Comparison of ENCODE assay signal across 18 cellular contexts in the genomic region with DNA sequence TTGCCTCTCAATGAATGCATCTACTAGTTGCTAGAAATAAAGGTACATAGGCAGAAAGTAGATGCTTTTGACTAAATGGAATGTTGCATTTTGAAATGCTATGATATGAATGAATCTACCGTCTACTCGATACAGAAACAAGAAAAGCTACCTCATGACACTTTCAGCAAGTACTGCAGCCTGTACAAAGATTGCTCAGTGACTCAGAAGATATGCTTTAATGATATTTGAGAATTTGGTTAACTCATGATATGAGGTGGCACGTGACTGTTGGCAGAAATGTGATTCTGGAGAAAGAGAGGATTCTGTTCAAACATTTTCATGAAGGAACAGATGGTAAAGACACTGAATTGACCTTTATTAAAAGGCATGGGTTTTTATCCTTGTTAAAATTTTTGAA.
DNase-seq lines count a peak whose midpoint lies in the region; ATAC-seq and TF ChIP-seq lines count a peak whose summit lies in the region.
"Had no signal": no experiment of that assay in that cellular context is flagged by ENCODE, and none has a peak within 500 bp of the region (broad histone marks: within the 10 kb centered on the region; RNA-seq: fewer than 3 reads in every experiment).

No MANE protein-coding gene starts in this region.

- TF ChIP-seq CTCF in PC-3 (conservative IDR thresholded peaks at IDR 0.05; ENCODE audit: low read depth, low read length) (no peak), choroid plexus epithelial cell (conservative IDR thresholded peaks at IDR 0.05; ENCODE audit: low read depth, low read length) (no peak)

- CTCF ChIA-PET in PC-3 (lab: Charles Lee), result interaction anchor here (0.8 kb wide), 1 partner anchor 19 kb away, joined by 3 read pairs; no protein-coding TSS in a partner anchor

- H4K20me1 ChIP-seq in PC-3 (ENCODE audit: low read length), result no peaks in the 10 kb centered on the region

- POLR2A ChIA-PET in PC-3 (lab: Charles Lee; ENCODE audit: unreplicated experiment), result no interaction called here

- BruUV-seq in PC-3 (replicated peaks; lab: Mats Ljungman, UMichigan), result no TSS peak

- no peaks in the 10 kb centered on the region for H3K27me3 ChIP-seq in PC-3 (ENCODE audit: low read length)
- H3K27me3 ChIP-seq: cardiac muscle cell, foreskin keratinocyte, left lung, uterus had no signal

- no peaks in the 10 kb centered on the region for H3K79me2 ChIP-seq in PC-3 (ENCODE audit: low read length)

- H3K4me1 ChIP-seq in PC-3 (ENCODE audit: insufficient read depth, low read length), result peaks cover 9% of the 10 kb centered on the region
- H3K4me1 ChIP-seq: foreskin keratinocyte, uterus had no signal

- ATAC-seq in PC-3 (peak; percentile 94), GM18907 (IDR thresholded peaks at IDR 0.05; ENCODE audit: unreplicated experiment) (no peak), HG02870 (IDR thresholded peaks at IDR 0.05; ENCODE audit: unreplicated experiment) (no peak)
- ATAC-seq: foreskin keratinocyte, left lung, Panc1 had no signal

- no peak overlapping the region for H3K9ac ChIP-seq in PC-3 (ENCODE audit: low read length)

- no peaks in the 10 kb centered on the region for H3K9me3 ChIP-seq in PC-3 (ENCODE audit: low read length)
- H3K9me3 ChIP-seq: left lung, uterus had no signal

- peak overlapping the region; percentile 23; the same call in 1 of the 2 replicates for H3K4me2 ChIP-seq in PC-3 (ENCODE audit: low read length)

- H3K36me3 ChIP-seq in PC-3 (ENCODE audit: low read depth, low read length), result peaks cover 11% of the 10 kb centered on the region
- H3K36me3 ChIP-seq: uterus had no signal

- H3F3A ChIP-seq in PC-3 (ENCODE audit: low read length, unreplicated experiment), result no peaks in the 10 kb centered on the region

- H3K9me2 ChIP-seq in PC-3 (replicated peaks; ENCODE audit: low read length), result no peaks in the 10 kb centered on the region

- H3K27ac ChIP-seq in PC-3 (ENCODE audit: low read length), result no peak overlapping the region
- H3K27ac ChIP-seq: cardiac muscle cell, foreskin keratinocyte, left lung, uterus had no signal

- DNase-seq in COLO829 (ENCODE audit: low spot score) (peak; percentile 60), PC-3 (peak; percentile 43), choroid plexus epithelial cell (ENCODE audit: low read depth) (peak; percentile 77), kidney glomerular epithelial cell (lab: John Stamatoyannopoulos, UW) (peak; percentile 51), posterior vena cava (ENCODE audit: low spot score) (no peak)
- DNase-seq in stimulated activated CD4-positive, alpha-beta T cell treated with anti-CD3 and anti-CD28 coated beads, Interleukin-2, amount 100 ng/mL, for 48 hours, result no peak
- DNase-seq: Calu3; effector CD4-positive, alpha-beta T cell; foreskin keratinocyte; left lung; NCI-H1417; NCI-H774; stimulated activated CD4-positive, alpha-beta T cell treated with anti-CD3 and anti-CD28 coated beads, Interleukin-2, amount 100 ng/mL, for 24 hours; uterus had no signal

- intact Hi-C loops in PC-3 (cut with micrococcal nuclease), result no loop called here
- intact Hi-C loops in posterior vena cava (cut with DNase I), result no loop called here

- H2AFZ ChIP-seq in PC-3 (ENCODE audit: low read length), result no peak overlapping the region

- no peak overlapping the region for H3K4me3 ChIP-seq in PC-3 (ENCODE audit: low read length)
- no peak overlapping the region for H3K4me3 ChIP-seq in choroid plexus epithelial cell (ENCODE audit: low read depth, low read length)
- H3K4me3 ChIP-seq: cardiac muscle cell, left lung, uterus had no signal

Comparison
In these comparisons a context has a peak if more than half of its experiments do, and no peak if none do; other contexts are left out.
1. DNase-seq: peak in COLO829 (single experiment), PC-3 (single experiment), choroid plexus epithelial cell (single experiment) and kidney glomerular epithelial cell (single experiment); none in posterior vena cava (single experiment) and stimulated activated CD4-positive, alpha-beta T cell treated with anti-CD3 and anti-CD28 coated beads, Interleukin-2, amount 100 ng/mL, for 48 hours (0 of 2).